In the genomic region with DNA sequence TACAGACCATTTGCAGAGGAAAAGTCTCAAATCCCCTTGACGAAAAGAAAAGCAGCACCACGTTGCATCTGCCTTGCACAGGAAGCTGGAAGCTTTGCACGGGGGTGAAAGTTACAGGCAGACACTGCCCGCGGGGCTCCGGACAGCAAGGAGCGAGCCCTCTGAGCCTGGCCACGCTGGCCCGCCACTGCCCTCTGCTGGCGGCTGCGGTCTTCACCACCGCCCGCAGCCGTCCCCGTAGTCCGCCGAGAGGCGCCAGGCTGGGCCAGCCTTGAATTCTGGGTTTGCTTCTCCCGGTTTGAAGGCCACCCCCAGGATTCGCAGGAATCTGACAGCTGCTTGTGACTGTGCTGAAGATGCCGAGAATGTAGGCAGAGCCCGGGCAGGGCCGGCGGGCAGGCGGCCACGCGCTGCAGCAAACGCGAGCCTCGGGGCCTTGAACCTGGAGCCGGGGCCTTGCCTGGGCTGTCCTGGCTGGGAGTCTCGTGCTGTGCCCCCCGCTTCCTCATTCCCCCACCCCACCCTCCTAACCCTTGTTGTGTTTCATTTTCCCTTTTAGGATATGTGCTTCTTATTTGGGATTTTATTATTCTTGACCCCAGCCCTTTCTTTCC, we compare ENCODE assay signal across 8 cellular contexts. TPM values are rescaled to one million over a fixed set of nuclear protein-coding genes. Genes with fewer than 3 reads are reported as not detected.
DNase-seq lines count a peak whose midpoint lies in the region; ATAC-seq and TF ChIP-seq lines count a peak whose summit lies in the region.

No MANE protein-coding gene starts in this region.

- no peak overlapping the region for H3K4me3 ChIP-seq in AG04450 (ENCODE audit: low read depth, low read length)
- peak overlapping the region; percentile 60 for H3K4me3 ChIP-seq in OCI-LY3 (ENCODE audit: low read length)
- no peak overlapping the region for H3K4me3 ChIP-seq in fibroblast of the aortic adventitia (ENCODE audit: low read depth, low read length)

- DNase-seq in AG04450 (ENCODE audit: low read depth, low spot score) (peak; percentile 27), activated T-helper 1 cell treated with Interleukin-2 at 50 U/mL for 16 hours (ENCODE audit: low read depth) (peak; percentile 18), fibroblast of the aortic adventitia (ENCODE audit: low read depth) (peak; percentile 66), neural crest cell (ENCODE audit: low read depth, low spot score) (peak; percentile 87), substantia nigra (lab: John Stamatoyannopoulos, UW) (peak; percentile 5 to 87 (median 60))

- no peaks in the 10 kb centered on the region for H3K9me3 Mint-ChIP-seq in neural crest cell

- H3K27ac Mint-ChIP-seq in neural crest cell (ENCODE audit: unreplicated experiment): no peak overlapping the region

- 0 out of 2 replicates have a peak overlapping the region, but pooled peaks have one; percentile 10 for H3K9ac ChIP-seq in OCI-LY3 (ENCODE audit: low read length)

- peaks cover 19% of the 10 kb centered on the region for H3K4me1 ChIP-seq in OCI-LY3 (ENCODE audit: low read length)

- H3K4me2 ChIP-seq in OCI-LY3 (ENCODE audit: low read length): peak overlapping the region; percentile 74

- H3K27ac ChIP-seq in AG04450 (ENCODE audit: low read depth, low read length): no peak overlapping the region
- no peak overlapping the region for H3K27ac ChIP-seq in OCI-LY3 (ENCODE audit: low read length)
- peak overlapping the region; percentile 60 for H3K27ac ChIP-seq in substantia nigra (ENCODE audit: low read depth, low read length, poor library complexity, severe bottlenecking)

- H3K36me3 ChIP-seq in OCI-LY3 (replicated peaks; ENCODE audit: low read depth, low read length): no peaks in the 10 kb centered on the region

- no peaks in the 10 kb centered on the region for H4K20me1 ChIP-seq in OCI-LY3 (ENCODE audit: insufficient read depth, low read length)

- TF ChIP-seq CTCF in AG04450 (IDR thresholded peaks at IDR 0.05; ENCODE audit: low read depth, low read length) (peak; percentile 97), OCI-LY3 (IDR thresholded peaks at IDR 0.05; ENCODE audit: low read depth, low read length) (peak; percentile 47), fibroblast of the aortic adventitia (IDR thresholded peaks at IDR 0.05; ENCODE audit: insufficient read depth, low read length) (peak; percentile 94), neural crest cell (conservative IDR thresholded peaks at IDR 0.05) (peak; percentile 98)

- H3K79me2 ChIP-seq in OCI-LY3 (ENCODE audit: low read length): no peaks in the 10 kb centered on the region

- H3K27me3 Mint-ChIP-seq in neural crest cell (ENCODE audit: low read depth): peaks cover 46% of the 10 kb centered on the region

- peak; percentile 65 for ATAC-seq in GM18873 (IDR thresholded peaks at IDR 0.05; ENCODE audit: low FRiP score, unreplicated experiment)
- peak; percentile 86 for ATAC-seq in HG03095 (IDR thresholded peaks at IDR 0.05; ENCODE audit: unreplicated experiment)

- no peak overlapping the region for H2AFZ ChIP-seq in OCI-LY3 (ENCODE audit: low read depth, low read length)

- peaks cover 2% of the 10 kb centered on the region for H3K27me3 ChIP-seq in AG04450 (ENCODE audit: control insufficient read depth, insufficient read depth, low read length)
- no peaks in the 10 kb centered on the region for H3K27me3 ChIP-seq in OCI-LY3 (ENCODE audit: low read depth, low read length)

- peaks cover 4% of the 10 kb centered on the region for H3K4me1 Mint-ChIP-seq in neural crest cell

- H3K4me3 Mint-ChIP-seq in neural crest cell: no peak overlapping the region

- POLR2A ChIA-PET in AG04450 (lab: Yijun Ruan, JAX): no interaction called here

- CTCF ChIA-PET in AG04450 (lab: Charles Lee): interaction anchor here (0.6 to 3.6 kb wide), 22 partner anchors 10 to 382 kb away, joined by 3 to 86 read pairs (median 4); no protein-coding TSS in a partner anchor

- no peaks in the 10 kb centered on the region for H3K36me3 Mint-ChIP-seq in neural crest cell (ENCODE audit: low read depth)

- H3K9me3 ChIP-seq in AG04450 (ENCODE audit: control insufficient read depth, insufficient read depth, low read length): no peaks in the 10 kb centered on the region; the same call in 1 of the 2 replicates
- H3K9me3 ChIP-seq in OCI-LY3 (ENCODE audit: insufficient read depth, low read length): no peaks in the 10 kb centered on the region

RNA-seq across cellular contexts. Expression of gene ENPP6, which starts 49.2 kb away (rescaled TPM):
- polyA plus RNA-seq in AG04450 (2011; rRNA removed): 0.02 and 0.05 TPM in 2 replicates
- 0.04 TPM in 1 of 2 replicates, not detected in the other for polyA minus RNA-seq in AG04450 (2011; rRNA and poly(A)+ RNA removed)
- total RNA-seq in fibroblast of the aortic adventitia (ENCODE audit: low replicate concordance) (0.18 TPM in 1 of 2 replicates, not detected in the other), neural crest cell (not detected in 2 replicates)

Comparison
In these comparisons a context has a peak if more than half of its experiments do, and no peak if none do; other contexts are left out.
1. DNase-seq: peak in every context shown above with its lines; median percentile 87 in neural crest cell; 66 in fibroblast of the aortic adventitia; 60 in substantia nigra; 27 in AG04450; 18 in activated T-helper 1 cell treated with Interleukin-2 at 50 U/mL for 16 hours.
2. CTCF ChIP-seq: peak in every context shown above with its lines; median percentile 98 in neural crest cell; 97 in AG04450; 94 in fibroblast of the aortic adventitia; 47 in OCI-LY3.